In the genomic region with DNA sequence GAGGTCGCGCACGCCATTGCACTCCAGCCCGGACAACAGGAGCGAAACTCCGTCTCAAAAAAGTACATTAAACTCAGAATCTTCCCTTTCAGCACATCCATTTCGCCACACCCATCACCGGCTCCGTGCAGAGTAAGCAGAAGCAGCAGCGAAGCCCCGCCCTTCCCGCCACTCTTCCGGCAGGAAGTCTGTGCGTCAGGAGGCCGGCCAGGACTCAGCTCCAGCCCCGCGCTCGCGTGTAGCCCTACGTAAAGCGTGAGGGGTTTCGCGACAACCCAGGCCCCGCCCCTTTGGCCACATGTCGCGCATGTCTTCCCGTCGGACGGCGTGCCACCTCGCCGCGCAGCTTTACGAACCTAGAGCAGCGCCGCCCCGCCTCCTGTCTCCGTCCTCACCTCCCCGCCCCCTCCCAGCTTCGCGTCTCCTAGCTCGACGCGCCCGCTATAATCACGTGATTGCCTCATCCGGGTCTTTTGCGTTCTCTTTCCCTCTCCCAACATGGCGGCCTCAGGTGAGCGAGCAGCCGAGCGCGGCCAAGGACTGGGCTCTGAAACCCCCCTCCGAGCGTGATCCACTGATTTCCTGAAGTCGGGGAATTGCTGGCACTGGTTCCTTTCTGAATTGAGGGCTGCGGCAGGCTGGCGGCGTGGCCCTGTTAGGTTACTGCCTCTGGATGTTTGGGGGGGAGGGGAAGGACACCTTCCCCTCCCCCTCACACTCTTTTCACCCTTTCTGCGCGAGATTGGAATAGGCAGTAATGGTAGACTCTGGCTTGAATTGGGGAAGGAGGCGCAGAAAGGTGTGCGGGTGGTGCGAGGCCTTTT, we compare ENCODE assay signal across 8 cellular contexts. TPM values are rescaled to one million over a fixed set of nuclear protein-coding genes. Genes with fewer than 3 reads are reported as not detected.
DNase-seq lines count a peak whose midpoint lies in the region; ATAC-seq and TF ChIP-seq lines count a peak whose summit lies in the region.

A gene with protein sequence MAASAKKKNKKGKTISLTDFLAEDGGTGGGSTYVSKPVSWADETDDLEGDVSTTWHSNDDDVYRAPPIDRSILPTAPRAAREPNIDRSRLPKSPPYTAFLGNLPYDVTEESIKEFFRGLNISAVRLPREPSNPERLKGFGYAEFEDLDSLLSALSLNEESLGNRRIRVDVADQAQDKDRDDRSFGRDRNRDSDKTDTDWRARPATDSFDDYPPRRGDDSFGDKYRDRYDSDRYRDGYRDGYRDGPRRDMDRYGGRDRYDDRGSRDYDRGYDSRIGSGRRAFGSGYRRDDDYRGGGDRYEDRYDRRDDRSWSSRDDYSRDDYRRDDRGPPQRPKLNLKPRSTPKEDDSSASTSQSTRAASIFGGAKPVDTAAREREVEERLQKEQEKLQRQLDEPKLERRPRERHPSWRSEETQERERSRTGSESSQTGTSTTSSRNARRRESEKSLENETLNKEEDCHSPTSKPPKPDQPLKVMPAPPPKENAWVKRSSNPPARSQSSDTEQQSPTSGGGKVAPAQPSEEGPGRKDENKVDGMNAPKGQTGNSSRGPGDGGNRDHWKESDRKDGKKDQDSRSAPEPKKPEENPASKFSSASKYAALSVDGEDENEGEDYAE (plus strand): TSS at position 471 of the 824 bp plus-strand sequence. CDS start 28 bp downstream, at position 499.

- H3K4me2 ChIP-seq in MM.1S (ENCODE audit: low read depth, low read length): peak within 1 kb of the TSS; percentile 74

- H3K4me1 ChIP-seq in ES-I3 (ENCODE audit: insufficient read depth, low read length) (peaks cover 17% of the 10 kb centered on the region), HAP-1 (peaks cover 35% of the 10 kb centered on the region), MM.1S (ENCODE audit: low read length) (peaks cover 16% of the 10 kb centered on the region)

- in situ Hi-C loops in HAP-1 (cut with MboI; ENCODE audit: low sequenced_read_pairs): no loop called here

- H3K9me2 ChIP-seq in MM.1S (replicated peaks; ENCODE audit: insufficient read depth, low read length): no peaks in the 10 kb centered on the region

- peaks cover 22% of the 10 kb centered on the region for H4K20me1 ChIP-seq in MM.1S (ENCODE audit: insufficient read depth, low read length)

- H3K4me3 ChIP-seq in HAP-1 (peak within 1 kb of the TSS; percentile 96), MM.1S (ENCODE audit: low read length) (peak within 1 kb of the TSS; percentile 100), fibroblast of the aortic adventitia (ENCODE audit: low read depth, low read length) (peak within 1 kb of the TSS; percentile 100)

- H3K27ac Mint-ChIP-seq in nephron progenitor cell: peak within 1 kb of the TSS; percentile 99
- H3K27ac Mint-ChIP-seq in stimulated activated naive CD8-positive, alpha-beta T cell treated with anti-CD3 and anti-CD28 coated beads, Interleukin-15, amount 100 ng/mL, for 72 hours: peak within 1 kb of the TSS; percentile 98 to 100

- H3K9me3 Mint-ChIP-seq in nephron progenitor cell: peaks cover 6% of the 10 kb centered on the region
- no peaks in the 10 kb centered on the region for H3K9me3 Mint-ChIP-seq in stimulated activated naive CD8-positive, alpha-beta T cell treated with anti-CD3 and anti-CD28 coated beads, Interleukin-15, amount 100 ng/mL, for 72 hours

- H3K27ac ChIP-seq in MM.1S (ENCODE audit: low read length): peak within 1 kb of the TSS; percentile 96

- ATAC-seq in stimulated activated naive CD8-positive, alpha-beta T cell treated with anti-CD3 and anti-CD28 coated beads, Interleukin-15, amount 100 ng/mL, for 72 hours: peak; percentile 97

- peaks cover 9% of the 10 kb centered on the region; the same call in 1 of the 2 replicates for H3F3A ChIP-seq in MM.1S (ENCODE audit: insufficient read depth, low read length)

- H3K27me3 ChIP-seq in HAP-1 (ENCODE audit: low read depth) (no peaks in the 10 kb centered on the region), MM.1S (replicated peaks; ENCODE audit: insufficient read depth, low read length) (no peaks in the 10 kb centered on the region)

- H3K9me3 ChIP-seq in ES-I3 (ENCODE audit: control insufficient read depth, insufficient read depth, low read length): no peaks in the 10 kb centered on the region
- no peaks in the 10 kb centered on the region for H3K9me3 ChIP-seq in HAP-1
- H3K9me3 ChIP-seq in MM.1S (replicated peaks; ENCODE audit: insufficient read depth, low read length): no peaks in the 10 kb centered on the region

- H2AFZ ChIP-seq in MM.1S (ENCODE audit: low read length): peak within 1 kb of the TSS; percentile 79

- peak; percentile 100 for DNase-seq in HAP-1 (ENCODE audit: low spot score in 2 of 2)
- DNase-seq in MM.1S: peak; percentile 100
- peak; percentile 97 for DNase-seq in SIG-M5 (lab: John Stamatoyannopoulos, UW)
- DNase-seq in activated gamma-delta T cell (lab: John Stamatoyannopoulos, UW): peak; percentile 99
- peak; percentile 99 for DNase-seq in fibroblast of the aortic adventitia (ENCODE audit: low read depth)
- DNase-seq in nephron progenitor cell: peak; percentile 99
- peak; percentile 99 to 100 for DNase-seq in stimulated activated naive CD8-positive, alpha-beta T cell treated with anti-CD3 and anti-CD28 coated beads, Interleukin-15, amount 100 ng/mL, for 72 hours

- peak within 1 kb of the TSS; percentile 97 for H3K4me3 Mint-ChIP-seq in nephron progenitor cell
- peak within 1 kb of the TSS; percentile 98 to 100 for H3K4me3 Mint-ChIP-seq in stimulated activated naive CD8-positive, alpha-beta T cell treated with anti-CD3 and anti-CD28 coated beads, Interleukin-15, amount 100 ng/mL, for 72 hours

- peaks cover 32% of the 10 kb centered on the region for H3K36me3 Mint-ChIP-seq in nephron progenitor cell (ENCODE audit: low read depth)

- no peaks in the 10 kb centered on the region for H3K27me3 Mint-ChIP-seq in nephron progenitor cell (ENCODE audit: low read depth, poor library complexity)
- H3K27me3 Mint-ChIP-seq in stimulated activated naive CD8-positive, alpha-beta T cell treated with anti-CD3 and anti-CD28 coated beads, Interleukin-15, amount 100 ng/mL, for 72 hours: no peaks in the 10 kb centered on the region

- H3K79me2 ChIP-seq in MM.1S (ENCODE audit: low read length): peaks cover 50% of the 10 kb centered on the region

- H3K36me3 ChIP-seq in ES-I3 (ENCODE audit: insufficient read depth, low read length) (no peaks in the 10 kb centered on the region), HAP-1 (replicated peaks) (peaks cover 39% of the 10 kb centered on the region), MM.1S (replicated peaks; ENCODE audit: insufficient read depth, low read length) (peaks cover 4% of the 10 kb centered on the region; the same call in 1 of the 2 replicates)

- H3K4me1 Mint-ChIP-seq in nephron progenitor cell: peaks cover 52% of the 10 kb centered on the region
- H3K4me1 Mint-ChIP-seq in stimulated activated naive CD8-positive, alpha-beta T cell treated with anti-CD3 and anti-CD28 coated beads, Interleukin-15, amount 100 ng/mL, for 72 hours: peaks cover 44% of the 10 kb centered on the region

- H3K9ac ChIP-seq in ES-I3 (ENCODE audit: low read depth, low read length) (peak within 1 kb of the TSS; percentile 100), MM.1S (ENCODE audit: low read length) (peak within 1 kb of the TSS; percentile 99)

- TF ChIP-seq CTCF in MM.1S (IDR thresholded peaks at IDR 0.05; ENCODE audit: low read length): no peak
- no peak for TF ChIP-seq CTCF in fibroblast of the aortic adventitia (IDR thresholded peaks at IDR 0.05; ENCODE audit: insufficient read depth, low read length)
- TF ChIP-seq CTCF in nephron progenitor cell (IDR thresholded peaks at IDR 0.05): no peak

RNA-seq across cellular contexts. Expression of the gene that starts here (rescaled TPM):
- 1,016 and 1,876 TPM in 2 replicates for total RNA-seq in fibroblast of the aortic adventitia (ENCODE audit: low replicate concordance)

Comparison
In these comparisons a context has a peak if more than half of its experiments do, and no peak if none do; other contexts are left out.
1. Peak in every context shown above with its lines: DNase-seq, ATAC-seq, H3K4me3 ChIP-seq and H3K27ac ChIP-seq.